1 cellular context compared by ENCODE assay signal in the genomic region with DNA sequence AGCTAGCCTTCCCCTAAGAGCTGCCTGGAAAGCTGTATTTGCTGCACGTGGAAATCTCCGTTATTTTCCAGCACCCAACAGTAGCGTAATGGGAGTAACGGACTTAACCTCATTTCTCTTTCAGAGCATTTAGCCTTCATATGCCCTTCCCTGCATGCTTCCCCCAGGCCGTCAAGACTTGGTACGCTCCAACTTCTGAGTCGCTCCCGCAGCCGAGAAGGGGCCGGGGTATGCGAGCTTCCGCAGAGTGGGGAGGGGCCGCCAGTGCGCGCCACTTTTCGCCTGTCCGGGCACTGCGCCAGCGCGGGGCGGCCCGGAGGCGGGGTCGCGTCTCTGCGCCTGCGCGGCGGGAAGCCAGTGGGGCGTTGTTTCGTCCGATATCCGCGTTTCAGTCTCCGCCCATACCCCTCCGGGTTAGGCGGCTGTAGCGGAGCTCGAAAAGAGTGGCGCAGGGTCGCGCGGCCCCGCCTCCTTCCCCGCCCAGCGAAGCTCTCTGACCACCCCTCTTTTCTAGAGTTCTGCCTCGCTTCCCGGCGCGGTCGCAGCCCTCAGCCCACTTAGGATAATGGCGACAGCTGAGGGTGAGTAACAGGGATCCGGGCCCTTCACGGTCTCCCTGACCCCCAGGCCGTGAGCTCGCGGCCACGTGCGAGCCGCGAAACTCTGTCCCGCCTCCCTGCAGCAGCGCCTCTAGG.
TF ChIP-seq lines count a peak whose summit lies in the region.

A gene with protein sequence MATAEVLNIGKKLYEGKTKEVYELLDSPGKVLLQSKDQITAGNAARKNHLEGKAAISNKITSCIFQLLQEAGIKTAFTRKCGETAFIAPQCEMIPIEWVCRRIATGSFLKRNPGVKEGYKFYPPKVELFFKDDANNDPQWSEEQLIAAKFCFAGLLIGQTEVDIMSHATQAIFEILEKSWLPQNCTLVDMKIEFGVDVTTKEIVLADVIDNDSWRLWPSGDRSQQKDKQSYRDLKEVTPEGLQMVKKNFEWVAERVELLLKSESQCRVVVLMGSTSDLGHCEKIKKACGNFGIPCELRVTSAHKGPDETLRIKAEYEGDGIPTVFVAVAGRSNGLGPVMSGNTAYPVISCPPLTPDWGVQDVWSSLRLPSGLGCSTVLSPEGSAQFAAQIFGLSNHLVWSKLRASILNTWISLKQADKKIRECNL (plus strand): TSS at position 513 of the 695 bp plus-strand sequence. CDS start 53 bp downstream, at position 566.

TF ChIP-seq in SK-N-SH treated with all-trans-retinoic acid at 6 μM for 48 hours, 23 proteins besides CTCF, POLR2A, EP300 and RAD21 (continued from another document):
- TF ChIP-seq, protein P1, sequence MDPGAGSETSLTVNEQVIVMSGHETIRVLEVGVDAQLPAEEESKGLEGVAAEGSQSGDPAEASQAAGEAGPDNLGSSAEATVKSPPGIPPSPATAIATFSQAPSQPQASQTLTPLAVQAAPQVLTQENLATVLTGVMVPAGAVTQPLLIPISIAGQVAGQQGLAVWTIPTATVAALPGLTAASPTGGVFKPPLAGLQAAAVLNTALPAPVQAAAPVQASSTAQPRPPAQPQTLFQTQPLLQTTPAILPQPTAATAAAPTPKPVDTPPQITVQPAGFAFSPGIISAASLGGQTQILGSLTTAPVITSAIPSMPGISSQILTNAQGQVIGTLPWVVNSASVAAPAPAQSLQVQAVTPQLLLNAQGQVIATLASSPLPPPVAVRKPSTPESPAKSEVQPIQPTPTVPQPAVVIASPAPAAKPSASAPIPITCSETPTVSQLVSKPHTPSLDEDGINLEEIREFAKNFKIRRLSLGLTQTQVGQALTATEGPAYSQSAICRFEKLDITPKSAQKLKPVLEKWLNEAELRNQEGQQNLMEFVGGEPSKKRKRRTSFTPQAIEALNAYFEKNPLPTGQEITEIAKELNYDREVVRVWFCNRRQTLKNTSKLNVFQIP (CRISPR knock-in tag; IDR thresholded peaks at IDR 0.05; ENCODE audit: borderline replicate concordance, low read depth): no peak
- no peak for TF ChIP-seq GLIS3 (CRISPR knock-in tag; IDR thresholded peaks at IDR 0.05)
- TF ChIP-seq ZNF565 (CRISPR knock-in tag; conservative IDR thresholded peaks at IDR 0.05; ENCODE audit: low read depth): no peak
- TF ChIP-seq CSDC2 (CRISPR knock-in tag; IDR thresholded peaks at IDR 0.05): 0 out of 2 replicates have a peak, but pooled peaks have one; percentile 34
- TF ChIP-seq ZNF8 (CRISPR knock-in tag; IDR thresholded peaks at IDR 0.05): no peak
- no peak for TF ChIP-seq TCF4 (CRISPR knock-in tag; IDR thresholded peaks at IDR 0.05; ENCODE audit: borderline replicate concordance)
- TF ChIP-seq ZFP3 (CRISPR knock-in tag; IDR thresholded peaks at IDR 0.05): peak; percentile 97
- TF ChIP-seq ZNF70 (CRISPR knock-in tag; IDR thresholded peaks at IDR 0.05): no peak
- no peak for TF ChIP-seq ZC3H10 (CRISPR knock-in tag; IDR thresholded peaks at IDR 0.05)
- TF ChIP-seq, protein P2, sequence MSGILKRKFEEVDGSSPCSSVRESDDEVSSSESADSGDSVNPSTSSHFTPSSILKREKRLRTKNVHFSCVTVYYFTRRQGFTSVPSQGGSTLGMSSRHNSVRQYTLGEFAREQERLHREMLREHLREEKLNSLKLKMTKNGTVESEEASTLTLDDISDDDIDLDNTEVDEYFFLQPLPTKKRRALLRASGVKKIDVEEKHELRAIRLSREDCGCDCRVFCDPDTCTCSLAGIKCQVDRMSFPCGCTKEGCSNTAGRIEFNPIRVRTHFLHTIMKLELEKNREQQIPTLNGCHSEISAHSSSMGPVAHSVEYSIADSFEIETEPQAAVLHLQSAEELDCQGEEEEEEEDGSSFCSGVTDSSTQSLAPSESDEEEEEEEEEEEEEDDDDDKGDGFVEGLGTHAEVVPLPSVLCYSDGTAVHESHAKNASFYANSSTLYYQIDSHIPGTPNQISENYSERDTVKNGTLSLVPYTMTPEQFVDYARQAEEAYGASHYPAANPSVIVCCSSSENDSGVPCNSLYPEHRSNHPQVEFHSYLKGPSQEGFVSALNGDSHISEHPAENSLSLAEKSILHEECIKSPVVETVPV (CRISPR knock-in tag; IDR thresholded peaks at IDR 0.05): no peak
